20 cellular contexts compared by ENCODE assay signal in genomic region chr7:156651472-156651871, GRCh38.
"Had no signal": no experiment of that assay in that cellular context is flagged by ENCODE, and none has a peak within 500 bp of the region (broad histone marks: within the 10 kb centered on the region; RNA-seq: fewer than 3 reads in every experiment).

No MANE protein-coding gene starts in this region.

- H3K36me3 Mint-ChIP-seq: stimulated activated effector memory CD8-positive, alpha-beta T cell treated with anti-CD3 and anti-CD28 coated beads, Interleukin-12 subunit alpha, Interleukin-12 subunit beta, amount 100 ng/mL, for 72 hours; type B pancreatic cell had no signal

- H3K9ac ChIP-seq: parathyroid adenoma had no signal

- H3K4me1 Mint-ChIP-seq: naive B cell; stimulated activated effector memory CD8-positive, alpha-beta T cell treated with anti-CD3 and anti-CD28 coated beads, Interleukin-12 subunit alpha, Interleukin-12 subunit beta, amount 100 ng/mL, for 72 hours had no signal

- DNase-seq: effector CD4-positive, alpha-beta T cell; gastrocnemius medialis; heart right ventricle; hypothalamus; kidney glomerular epithelial cell; mesendoderm; naive B cell; right lobe of liver; stimulated activated CD4-positive, alpha-beta T cell treated with anti-CD3 and anti-CD28 coated beads, Interleukin-4, amount 100 ng/mL, for 1 hour; stimulated activated CD8-positive, alpha-beta memory T cell treated with anti-CD3 and anti-CD28 coated beads, Interleukin-4, amount 100 ng/mL, for 48 hours; stimulated activated naive CD8-positive, alpha-beta T cell treated with anti-CD3 and anti-CD28 coated beads, Interleukin-15, Interleukin-2, amounts not matched to agents 100 U/mL and 50 U/mL, for 24 hours; thyroid gland had no signal

- H3K9me3 ChIP-seq: esophagus muscularis mucosa, gastrocnemius medialis, heart right ventricle, prostate gland, right lobe of liver, suprapubic skin, thyroid gland had no signal

- H3K9me3 Mint-ChIP-seq: stimulated activated effector memory CD8-positive, alpha-beta T cell treated with anti-CD3 and anti-CD28 coated beads, Interleukin-12 subunit alpha, Interleukin-12 subunit beta, amount 100 ng/mL, for 72 hours; type B pancreatic cell had no signal

- H3K27me3 ChIP-seq: right lobe of liver, thyroid gland had no signal

- H3K36me3 ChIP-seq: esophagus muscularis mucosa, gastrocnemius medialis, heart right ventricle, prostate gland, right lobe of liver, suprapubic skin, thyroid gland had no signal

- H3K4me3 ChIP-seq: coronary artery, esophagus muscularis mucosa, gastrocnemius medialis, heart right ventricle, prostate gland, right lobe of liver, suprapubic skin, thyroid gland had no signal

- H3K27me3 Mint-ChIP-seq: type B pancreatic cell had no signal

- H3K4me1 ChIP-seq: esophagus muscularis mucosa, gastrocnemius medialis, heart right ventricle, parathyroid adenoma, prostate gland, right lobe of liver, suprapubic skin, thyroid gland had no signal

- H3K4me3 Mint-ChIP-seq: nephron; stimulated activated effector memory CD8-positive, alpha-beta T cell treated with anti-CD3 and anti-CD28 coated beads, Interleukin-12 subunit alpha, Interleukin-12 subunit beta, amount 100 ng/mL, for 72 hours; type B pancreatic cell had no signal

- H3K27ac Mint-ChIP-seq: nephron; stimulated activated effector memory CD8-positive, alpha-beta T cell treated with anti-CD3 and anti-CD28 coated beads, Interleukin-12 subunit alpha, Interleukin-12 subunit beta, amount 100 ng/mL, for 72 hours; type B pancreatic cell had no signal
